ENCODE assay signal across 27 cellular contexts in the genomic region with DNA sequence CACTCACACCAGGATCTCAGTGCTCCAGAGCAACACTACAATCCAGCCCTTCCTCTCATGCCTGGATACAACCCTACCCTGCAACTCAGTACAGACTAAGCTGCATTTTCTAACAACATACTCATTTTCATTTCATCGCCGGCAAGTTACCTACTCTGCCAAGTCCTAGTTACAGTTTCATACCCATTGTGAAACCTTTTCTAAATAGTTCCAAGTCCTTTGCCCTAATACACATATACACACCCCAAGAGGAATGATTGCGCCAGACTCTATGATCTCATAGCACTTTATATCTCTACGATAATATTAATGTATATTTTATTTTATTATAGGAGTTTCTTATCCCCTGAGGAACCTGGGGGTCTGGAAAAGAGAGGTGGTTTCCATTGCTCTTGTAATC.
A peak's percentile ranks its signal among the peaks of the same experiment; 100 is the strongest.
DNase-seq lines count a peak whose midpoint lies in the region; ATAC-seq and TF ChIP-seq lines count a peak whose summit lies in the region.
"Had no signal": no experiment of that assay in that cellular context is flagged by ENCODE, and none has a peak within 500 bp of the region (broad histone marks: within the 10 kb centered on the region; RNA-seq: fewer than 3 reads in every experiment).

No MANE protein-coding gene starts in this region.

- 93% methylated on average over 4 of the region's 4 CpGs for WGBS in mammary epithelial cell (ENCODE audit: low coverage, missing lambda C conversion rate)

- H3K36me3 ChIP-seq in mammary epithelial cell (ENCODE audit: insufficient read depth, low read length): no peaks in the 10 kb centered on the region

- DNase-seq in MCF 10A (ENCODE audit: unreplicated experiment): peak; percentile 51
- DNase-seq in mammary epithelial cell: no peak
- no peak for DNase-seq in left lobe of liver (ENCODE audit: low spot score)
- DNase-seq in H4 (ENCODE audit: low spot score): no peak
- DNase-seq in islet precursor cell: no peak
- DNase-seq: CD8-positive, alpha-beta memory T cell; DMS153; DND-41; H9; HFFc6; NCI-H1092; NCI-H1436; NCI-H187; NCI-H2081 treated with DMSO at 0.1 percent for 48 hours; NCI-H226; NCI-H510A treated with DMSO at 0.1 percent for 48 hours; NCI-H748 treated with DMSO at 0.1 percent for 48 hours; Right ventricle myocardium superior; RPMI8226 had no signal

- H3K4me3 Mint-ChIP-seq in MCF 10A (ENCODE audit: unreplicated experiment): no peak overlapping the region
- peak overlapping the region; percentile 84 to 90 (median 85) for H3K4me3 Mint-ChIP-seq in brain
- H3K4me3 Mint-ChIP-seq: B cell; CD8-positive, alpha-beta memory T cell; HFFc6; IgD-negative memory B cell had no signal

- H3K27ac Mint-ChIP-seq in MCF 10A (ENCODE audit: low read depth, unreplicated experiment): no peak overlapping the region
- peak overlapping the region in 2 of 5 experiments; percentile 40 to 61 for H3K27ac Mint-ChIP-seq in brain
- H3K27ac Mint-ChIP-seq: B cell; CD14-positive monocyte; CD8-positive, alpha-beta memory T cell; H9; HFFc6; IgD-negative memory B cell had no signal

- H3K27ac ChIP-seq in mammary epithelial cell (ENCODE audit: insufficient read depth, low read depth, low read length): no peak overlapping the region
- H3K27ac ChIP-seq: 22Rv1, KMS-11 had no signal

- H3K79me2 ChIP-seq in mammary epithelial cell (ENCODE audit: insufficient read depth, low read length): no peaks in the 10 kb centered on the region

- H3K4me2 ChIP-seq in mammary epithelial cell (ENCODE audit: insufficient read depth, low read depth, low read length): no peak overlapping the region
- H3K4me2 ChIP-seq: KMS-11 had no signal

- dilution Hi-C loops in mammary epithelial cell (cut with HindIII; ENCODE audit: low sequenced_read_pairs): no loop called here

- H3K36me3 Mint-ChIP-seq in MCF 10A (ENCODE audit: insufficient read depth, unreplicated experiment) (no peaks in the 10 kb centered on the region), brain (no peaks in the 10 kb centered on the region)
- H3K36me3 Mint-ChIP-seq: CD14-positive monocyte; CD8-positive, alpha-beta memory T cell; IgD-negative memory B cell had no signal

- no peaks in the 10 kb centered on the region for H4K20me1 ChIP-seq in mammary epithelial cell (ENCODE audit: insufficient read depth, low read length)

- peaks cover 4% of the 10 kb centered on the region for H3K4me1 ChIP-seq in mammary epithelial cell (ENCODE audit: insufficient read depth, low read length)

- intact Hi-C loops in MCF 10A (cut with micrococcal nuclease): no loop called here
- intact Hi-C loops in mammary epithelial cell (cut with micrococcal nuclease): no loop called here

- H3K9me3 Mint-ChIP-seq in MCF 10A (ENCODE audit: unreplicated experiment): no peaks in the 10 kb centered on the region
- peaks cover 0 to 9% (median 0%) of the 10 kb centered on the region in 5 experiments for H3K9me3 Mint-ChIP-seq in brain
- H3K9me3 Mint-ChIP-seq: H9, HFFc6, IgD-negative memory B cell had no signal

- BruUV-seq in MCF 10A (replicated peaks; lab: Mats Ljungman, UMichigan) (no TSS peak), mammary epithelial cell (replicated peaks; lab: Mats Ljungman, UMichigan) (no TSS peak)

- POLR2A ChIA-PET in MCF 10A (lab: Yijun Ruan, JAX): no interaction called here

- peaks cover 62% of the 10 kb centered on the region for H3K27me3 Mint-ChIP-seq in MCF 10A (ENCODE audit: insufficient read depth, unreplicated experiment)
- H3K27me3 Mint-ChIP-seq in brain: peaks cover 63% of the 10 kb centered on the region

- ATAC-seq in left lobe of liver: peak; percentile 54
- no peak for ATAC-seq in GM18868 (IDR thresholded peaks at IDR 0.05; ENCODE audit: unreplicated experiment)
- no peak for ATAC-seq in HG03139 (IDR thresholded peaks at IDR 0.05; ENCODE audit: unreplicated experiment)

- H3K4me1 Mint-ChIP-seq in MCF 10A (ENCODE audit: insufficient read depth, unreplicated experiment): no peaks in the 10 kb centered on the region
- H3K4me1 Mint-ChIP-seq in brain: peaks cover 26% of the 10 kb centered on the region
- H3K4me1 Mint-ChIP-seq: B cell; CD14-positive monocyte; CD8-positive, alpha-beta memory T cell; IgD-negative memory B cell had no signal

- TF ChIP-seq CTCF in MCF 10A (IDR thresholded peaks at IDR 0.05; ENCODE audit: unreplicated experiment) (no peak), mammary epithelial cell (conservative IDR thresholded peaks at IDR 0.05 in 1 of 2, IDR thresholded peaks at IDR 0.05 in 1 of 2; ENCODE audit: extremely low read depth in 1 of 2, insufficient read depth in 1 of 2, low read depth in 1 of 2, low read length in 2 of 2) (no peak), brain (conservative IDR thresholded peaks at IDR 0.05) (no peak)

- CTCF ChIA-PET in MCF 10A (lab: Yijun Ruan, JAX): interaction anchor here (0.6 to 1.2 kb wide), 2 partner anchors 23 to 87 kb away, joined by 4 to 5 read pairs; no protein-coding TSS in a partner anchor
- CTCF ChIA-PET in mammary epithelial cell (lab: Charles Lee; ENCODE audit: low non-redundant PET): no interaction called here

- H3K27me3 ChIP-seq in mammary epithelial cell (ENCODE audit: insufficient read depth, low read length): peaks cover 20% of the 10 kb centered on the region

- H3K9me3 ChIP-seq in mammary epithelial cell (replicated peaks; ENCODE audit: insufficient read depth, low read length): no peaks in the 10 kb centered on the region

- no peak overlapping the region for H2AFZ ChIP-seq in mammary epithelial cell (ENCODE audit: low read depth, low read length)

- in situ Hi-C loops in mammary epithelial cell (cut with MboI; ENCODE audit: low sequenced_read_pairs in 2 of 2): no loop called here

- H3K9ac ChIP-seq in mammary epithelial cell (ENCODE audit: insufficient read depth, low read length): no peak overlapping the region
- H3K9ac ChIP-seq: KMS-11 had no signal

- H3K4me3 ChIP-seq in mammary epithelial cell (replicated peaks in 1 of 3; ENCODE audit: insufficient read depth in 1 of 3, low read depth in 2 of 3, low read length in 3 of 3): no peak overlapping the region
